8 cellular contexts compared by ENCODE assay signal in the genomic region with DNA sequence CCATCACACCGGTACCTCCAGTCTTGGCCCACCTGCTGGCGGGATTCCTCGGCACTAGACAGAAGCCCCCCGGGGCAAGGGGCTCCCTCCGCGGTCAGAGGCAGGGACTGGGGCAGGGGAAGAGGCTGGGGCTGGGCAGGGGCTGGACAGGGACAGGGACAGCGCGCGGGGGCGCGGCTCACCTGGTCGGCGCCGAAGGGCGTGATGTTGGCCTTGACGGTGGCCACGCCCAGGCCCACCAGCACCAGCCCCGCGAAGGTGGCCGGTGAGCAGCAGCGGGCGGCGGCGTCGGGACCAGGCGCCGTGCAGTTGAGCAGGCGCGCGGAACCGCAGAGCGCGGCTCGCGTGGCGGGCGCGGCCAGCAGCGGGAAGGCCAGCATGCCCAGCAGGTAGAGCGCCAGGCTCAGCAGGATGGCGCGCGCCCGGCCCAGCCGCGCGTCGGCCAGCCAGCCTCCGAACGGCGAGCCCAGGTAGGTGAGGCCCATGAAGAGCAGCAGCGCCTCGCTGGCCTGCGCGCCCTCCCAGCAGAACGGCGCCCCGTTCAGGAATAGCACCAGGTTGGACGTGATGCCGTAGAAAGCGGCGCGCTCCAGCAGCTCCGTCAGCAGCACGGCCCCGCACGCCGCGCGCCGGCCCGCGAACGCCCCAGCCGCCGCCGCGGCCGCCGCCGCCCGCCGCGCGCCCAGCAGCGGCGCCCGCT. TPM values are rescaled to one million over a fixed set of nuclear protein-coding genes. Genes with fewer than 3 reads are reported as not detected.
DNase-seq lines count a peak whose midpoint lies in the region; ATAC-seq and TF ChIP-seq lines count a peak whose summit lies in the region.

No MANE protein-coding gene starts in this region.

- TF ChIP-seq CTCF in C4-2B (conservative IDR thresholded peaks at IDR 0.05), result no peak
- no peak for TF ChIP-seq CTCF in RWPE1 (conservative IDR thresholded peaks at IDR 0.05; ENCODE audit: low read depth)
- TF ChIP-seq CTCF in mucosa of descending colon (IDR thresholded peaks at IDR 0.05), result no peak
- no peak for TF ChIP-seq CTCF in vagina (IDR thresholded peaks at IDR 0.05)

- H3K36me3 ChIP-seq in duodenal mucosa (ENCODE audit: control insufficient read depth in 1 of 2, insufficient read depth in 2 of 2, low read length in 2 of 2) (peaks cover 0 to 15% of the 10 kb centered on the region in 2 donors), mucosa of descending colon (ENCODE audit: low read depth) (no peaks in the 10 kb centered on the region), vagina (no peaks in the 10 kb centered on the region)

- ATAC-seq in GM18907 (IDR thresholded peaks at IDR 0.05; ENCODE audit: unreplicated experiment) (peak; percentile 34), HG03103 (IDR thresholded peaks at IDR 0.05; ENCODE audit: low read depth, unreplicated experiment) (peak; percentile 4), mucosa of descending colon (peak; percentile 49)

- DNase-seq in RWPE1 (ENCODE audit: low spot score), result peak; percentile 20
- DNase-seq in mucosa of descending colon, result peak; percentile 44 to 80 (median 75)
- DNase-seq in vagina (ENCODE audit: extremely low spot score in 2 of 2), result no peak
- DNase-seq in NCI-H1436 (lab: John Stamatoyannopoulos, UW), result no peak

- H3K27me3 ChIP-seq in duodenal mucosa (ENCODE audit: control insufficient read depth in 1 of 2, insufficient read depth in 2 of 2, low read length in 2 of 2) (no peaks in the 10 kb centered on the region), vagina (no peaks in the 10 kb centered on the region)

- POLR2A ChIA-PET in RWPE1 (lab: Yijun Ruan, JAX; ENCODE audit: low non-redundant PET), result interaction anchor here (1.2 kb wide), 1 partner anchor 19 kb away, joined by 4 read pairs; no protein-coding TSS in a partner anchor

- intact Hi-C loops in mucosa of descending colon (cut with DNase I, micrococcal nuclease) (no loop called here), vagina (cut with DNase I) (no loop called here)

- no peak for TF ChIP-seq POLR2A in vagina (IDR thresholded peaks at IDR 0.05)

- peak overlapping the region; percentile 82 for H3K27ac ChIP-seq in C4-2B
- H3K27ac ChIP-seq in RWPE1, result peak overlapping the region; percentile 83
- H3K27ac ChIP-seq in duodenal mucosa (ENCODE audit: low read depth, low read length), result peak overlapping the region; percentile 79
- peak overlapping the region; percentile 78 for H3K27ac ChIP-seq in vagina

- H3K9ac ChIP-seq in duodenal mucosa (ENCODE audit: low read depth in 1 of 2, low read length in 2 of 2), result peak overlapping the region; percentile 67 to 85

- H3K9me3 ChIP-seq in duodenal mucosa (ENCODE audit: control insufficient read depth in 1 of 2, low read length in 2 of 2), result no peaks in the 10 kb centered on the region
- H3K9me3 ChIP-seq in mucosa of descending colon, result no peaks in the 10 kb centered on the region
- H3K9me3 ChIP-seq in vagina, result no peaks in the 10 kb centered on the region

- CTCF ChIA-PET in RWPE1 (lab: Yijun Ruan, JAX), result interaction anchor here (0.6 to 1.0 kb wide), 2 partner anchors 1204 to 1513 kb away, joined by 3 read pairs; no protein-coding TSS in a partner anchor

- H3K4me3 ChIP-seq in duodenal mucosa (ENCODE audit: low read depth in 1 of 2, low read length in 2 of 2), result peak overlapping the region; percentile 85 to 90
- peak overlapping the region; percentile 74 for H3K4me3 ChIP-seq in mucosa of descending colon
- peak overlapping the region; percentile 78 to 82 for H3K4me3 ChIP-seq in vagina

- H3K4me1 ChIP-seq in duodenal mucosa (ENCODE audit: control insufficient read depth in 1 of 2, insufficient read depth in 2 of 2, low read length in 2 of 2) (peaks cover 26 to 40% of the 10 kb centered on the region in 2 donors), mucosa of descending colon (ENCODE audit: low read depth) (peaks cover 17% of the 10 kb centered on the region), vagina (peaks cover 52% of the 10 kb centered on the region)

RNA-seq across cellular contexts. Expression of gene SLC15A4, which starts 0.4 kb away (rescaled TPM):
- total RNA-seq in mucosa of descending colon (10 to 100 TPM; 15.4 to 23.4 (median 15.7) TPM), vagina (36.1 TPM)

RNA-seq across cellular contexts. Expression of gene GLT1D1, which starts 29.9 kb away (rescaled TPM):
- under 1 TPM in 2 of 3 donors, not detected in 1; 0.65 to 0.73 TPM for total RNA-seq in mucosa of descending colon
- 0.74 TPM for total RNA-seq in vagina

Comparison
In these comparisons a context has a peak if more than half of its experiments do, and no peak if none do; other contexts are left out.
1. DNase-seq: peak in RWPE1 (single experiment) and mucosa of descending colon (3 of 3); none in vagina (0 of 2) and NCI-H1436 (single experiment).
2. Peak in every context shown above with its lines, with median percentiles within 50 percentile points of each other: H3K27ac ChIP-seq, ATAC-seq and H3K4me3 ChIP-seq.